1 cellular context compared by ENCODE assay signal in the genomic region with DNA sequence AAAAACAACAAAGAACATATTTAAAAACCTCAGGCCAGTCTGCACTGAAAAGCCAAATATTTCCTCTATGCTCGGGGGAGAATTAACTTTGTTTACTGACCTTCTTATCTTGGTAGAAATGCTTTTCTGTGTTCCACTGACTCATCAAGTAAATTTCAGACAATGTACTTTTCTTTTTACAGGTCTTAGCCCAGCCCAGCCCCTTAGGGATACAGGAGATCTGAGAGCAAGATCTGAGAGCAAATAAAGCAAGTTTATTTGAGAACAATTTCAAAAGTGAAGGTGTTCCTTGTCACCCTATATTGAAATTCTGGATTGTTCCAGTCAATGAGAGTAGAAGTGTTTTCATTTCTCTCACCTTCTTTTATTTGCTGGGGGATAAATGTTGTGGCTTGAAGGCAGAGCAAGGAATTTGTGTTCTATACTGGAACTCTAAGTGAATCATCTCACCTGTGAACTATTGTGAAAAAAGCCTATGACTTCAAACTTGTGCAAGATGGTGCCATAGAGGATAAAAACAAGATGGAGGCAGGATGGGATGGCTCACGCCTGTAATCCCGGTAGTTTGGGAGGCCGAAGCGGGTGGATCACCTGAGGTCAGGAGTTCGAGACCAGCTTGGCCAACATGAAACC.
TF ChIP-seq lines count a peak whose summit lies in the region.

No MANE protein-coding gene starts in this region.

TF ChIP-seq in A549, 52 proteins besides CTCF, POLR2A, EP300 and RAD21 (continued from another document):
- TF ChIP-seq, protein P1, sequence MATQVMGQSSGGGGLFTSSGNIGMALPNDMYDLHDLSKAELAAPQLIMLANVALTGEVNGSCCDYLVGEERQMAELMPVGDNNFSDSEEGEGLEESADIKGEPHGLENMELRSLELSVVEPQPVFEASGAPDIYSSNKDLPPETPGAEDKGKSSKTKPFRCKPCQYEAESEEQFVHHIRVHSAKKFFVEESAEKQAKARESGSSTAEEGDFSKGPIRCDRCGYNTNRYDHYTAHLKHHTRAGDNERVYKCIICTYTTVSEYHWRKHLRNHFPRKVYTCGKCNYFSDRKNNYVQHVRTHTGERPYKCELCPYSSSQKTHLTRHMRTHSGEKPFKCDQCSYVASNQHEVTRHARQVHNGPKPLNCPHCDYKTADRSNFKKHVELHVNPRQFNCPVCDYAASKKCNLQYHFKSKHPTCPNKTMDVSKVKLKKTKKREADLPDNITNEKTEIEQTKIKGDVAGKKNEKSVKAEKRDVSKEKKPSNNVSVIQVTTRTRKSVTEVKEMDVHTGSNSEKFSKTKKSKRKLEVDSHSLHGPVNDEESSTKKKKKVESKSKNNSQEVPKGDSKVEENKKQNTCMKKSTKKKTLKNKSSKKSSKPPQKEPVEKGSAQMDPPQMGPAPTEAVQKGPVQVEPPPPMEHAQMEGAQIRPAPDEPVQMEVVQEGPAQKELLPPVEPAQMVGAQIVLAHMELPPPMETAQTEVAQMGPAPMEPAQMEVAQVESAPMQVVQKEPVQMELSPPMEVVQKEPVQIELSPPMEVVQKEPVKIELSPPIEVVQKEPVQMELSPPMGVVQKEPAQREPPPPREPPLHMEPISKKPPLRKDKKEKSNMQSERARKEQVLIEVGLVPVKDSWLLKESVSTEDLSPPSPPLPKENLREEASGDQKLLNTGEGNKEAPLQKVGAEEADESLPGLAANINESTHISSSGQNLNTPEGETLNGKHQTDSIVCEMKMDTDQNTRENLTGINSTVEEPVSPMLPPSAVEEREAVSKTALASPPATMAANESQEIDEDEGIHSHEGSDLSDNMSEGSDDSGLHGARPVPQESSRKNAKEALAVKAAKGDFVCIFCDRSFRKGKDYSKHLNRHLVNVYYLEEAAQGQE (IDR thresholded peaks at IDR 0.05) = no peak
- TF ChIP-seq ZFP36 (IDR thresholded peaks at IDR 0.05; ENCODE audit: borderline replicate concordance, partially characterized antibody) (no peak), TFCP2L1 (CRISPR knock-in tag; IDR thresholded peaks at IDR 0.05) (no peak), KDM5A (IDR thresholded peaks at IDR 0.05) (no peak), HDAC2 (IDR thresholded peaks at IDR 0.05) (no peak), SREBF2 (IDR thresholded peaks at IDR 0.05) (no peak), EHF (CRISPR knock-in tag; IDR thresholded peaks at IDR 0.05) (peak; percentile 96), PHF8 (IDR thresholded peaks at IDR 0.05; ENCODE audit: borderline replicate concordance, low read depth) (no peak), ESRRA (IDR thresholded peaks at IDR 0.05; ENCODE audit: borderline replicate concordance, low read length) (no peak), FOSL2 (IDR thresholded peaks at IDR 0.05) (peak; percentile 81), FOSL2 (CRISPR knock-in tag; IDR thresholded peaks at IDR 0.05) (peak; percentile 89), MAZ (IDR thresholded peaks at IDR 0.05; ENCODE audit: borderline replicate concordance, low read depth, low read length) (no peak), CEBPB (IDR thresholded peaks at IDR 0.05) (peak; percentile 74 to 75), JUNB (IDR thresholded peaks at IDR 0.05) (peak; percentile 86), NR3C1 (IDR thresholded peaks at IDR 0.05) (no peak), JUN (IDR thresholded peaks at IDR 0.05) (peak; percentile 77 to 89; a peak in 4 of 5 replicates), RFX5 (IDR thresholded peaks at IDR 0.05) (no peak), CBX2 (IDR thresholded peaks at IDR 0.05; ENCODE audit: borderline replicate concordance, low read depth) (no peak), BHLHE40 (IDR thresholded peaks at IDR 0.05; ENCODE audit: low read depth, low read length) (no peak), CHD4 (IDR thresholded peaks at IDR 0.05; ENCODE audit: borderline replicate concordance) (no peak), GATA3 (IDR thresholded peaks at IDR 0.05; ENCODE audit: borderline replicate concordance) (peak; percentile 99), HOXB5 (CRISPR knock-in tag; IDR thresholded peaks at IDR 0.05) (peak; percentile 92), TP53 (CRISPR knock-in tag; IDR thresholded peaks at IDR 0.05) (peak; percentile 68; the same call in 1 of the 2 replicates), POLR2AphosphoS2 (conservative IDR thresholded peaks at IDR 0.05; ENCODE audit: low read length) (no peak), NPAS2 (CRISPR knock-in tag; IDR thresholded peaks at IDR 0.05; ENCODE audit: borderline replicate concordance) (no peak), ZNF302 (CRISPR knock-in tag; IDR thresholded peaks at IDR 0.05) (peak; percentile 58; the same call in 1 of the 2 replicates)
- TF ChIP-seq, protein P2, sequence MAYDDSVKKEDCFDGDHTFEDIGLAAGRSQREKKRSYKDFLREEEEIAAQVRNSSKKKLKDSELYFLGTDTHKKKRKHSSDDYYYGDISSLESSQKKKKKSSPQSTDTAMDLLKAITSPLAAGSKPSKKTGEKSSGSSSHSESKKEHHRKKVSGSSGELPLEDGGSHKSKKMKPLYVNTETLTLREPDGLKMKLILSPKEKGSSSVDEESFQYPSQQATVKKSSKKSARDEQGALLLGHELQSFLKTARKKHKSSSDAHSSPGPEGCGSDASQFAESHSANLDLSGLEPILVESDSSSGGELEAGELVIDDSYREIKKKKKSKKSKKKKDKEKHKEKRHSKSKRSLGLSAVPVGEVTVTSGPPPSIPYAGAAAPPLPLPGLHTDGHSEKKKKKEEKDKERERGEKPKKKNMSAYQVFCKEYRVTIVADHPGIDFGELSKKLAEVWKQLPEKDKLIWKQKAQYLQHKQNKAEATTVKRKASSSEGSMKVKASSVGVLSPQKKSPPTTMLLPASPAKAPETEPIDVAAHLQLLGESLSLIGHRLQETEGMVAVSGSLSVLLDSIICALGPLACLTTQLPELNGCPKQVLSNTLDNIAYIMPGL (CRISPR knock-in tag; IDR thresholded peaks at IDR 0.05; ENCODE audit: borderline replicate concordance) = no peak
- TF ChIP-seq, protein P3, sequence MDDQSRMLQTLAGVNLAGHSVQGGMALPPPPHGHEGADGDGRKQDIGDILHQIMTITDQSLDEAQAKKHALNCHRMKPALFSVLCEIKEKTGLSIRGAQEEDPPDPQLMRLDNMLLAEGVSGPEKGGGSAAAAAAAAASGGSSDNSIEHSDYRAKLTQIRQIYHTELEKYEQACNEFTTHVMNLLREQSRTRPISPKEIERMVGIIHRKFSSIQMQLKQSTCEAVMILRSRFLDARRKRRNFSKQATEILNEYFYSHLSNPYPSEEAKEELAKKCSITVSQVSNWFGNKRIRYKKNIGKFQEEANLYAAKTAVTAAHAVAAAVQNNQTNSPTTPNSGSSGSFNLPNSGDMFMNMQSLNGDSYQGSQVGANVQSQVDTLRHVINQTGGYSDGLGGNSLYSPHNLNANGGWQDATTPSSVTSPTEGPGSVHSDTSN (IDR thresholded peaks at IDR 0.05) = peak; percentile 68; the same call in 1 of the 2 replicates
- TF ChIP-seq, protein P4, sequence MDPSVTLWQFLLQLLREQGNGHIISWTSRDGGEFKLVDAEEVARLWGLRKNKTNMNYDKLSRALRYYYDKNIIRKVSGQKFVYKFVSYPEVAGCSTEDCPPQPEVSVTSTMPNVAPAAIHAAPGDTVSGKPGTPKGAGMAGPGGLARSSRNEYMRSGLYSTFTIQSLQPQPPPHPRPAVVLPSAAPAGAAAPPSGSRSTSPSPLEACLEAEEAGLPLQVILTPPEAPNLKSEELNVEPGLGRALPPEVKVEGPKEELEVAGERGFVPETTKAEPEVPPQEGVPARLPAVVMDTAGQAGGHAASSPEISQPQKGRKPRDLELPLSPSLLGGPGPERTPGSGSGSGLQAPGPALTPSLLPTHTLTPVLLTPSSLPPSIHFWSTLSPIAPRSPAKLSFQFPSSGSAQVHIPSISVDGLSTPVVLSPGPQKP (IDR thresholded peaks at IDR 0.05; ENCODE audit: low read depth, low read length) = no peak
- TF ChIP-seq, protein P5, sequence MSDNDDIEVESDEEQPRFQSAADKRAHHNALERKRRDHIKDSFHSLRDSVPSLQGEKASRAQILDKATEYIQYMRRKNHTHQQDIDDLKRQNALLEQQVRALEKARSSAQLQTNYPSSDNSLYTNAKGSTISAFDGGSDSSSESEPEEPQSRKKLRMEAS (IDR thresholded peaks at IDR 0.05) = peak; percentile 75; the same call in 1 of the 2 replicates
- TF ChIP-seq, protein P6, sequence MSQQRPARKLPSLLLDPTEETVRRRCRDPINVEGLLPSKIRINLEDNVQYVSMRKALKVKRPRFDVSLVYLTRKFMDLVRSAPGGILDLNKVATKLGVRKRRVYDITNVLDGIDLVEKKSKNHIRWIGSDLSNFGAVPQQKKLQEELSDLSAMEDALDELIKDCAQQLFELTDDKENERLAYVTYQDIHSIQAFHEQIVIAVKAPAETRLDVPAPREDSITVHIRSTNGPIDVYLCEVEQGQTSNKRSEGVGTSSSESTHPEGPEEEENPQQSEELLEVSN (IDR thresholded peaks at IDR 0.05; ENCODE audit: borderline replicate concordance, low read depth) = no peak
- TF ChIP-seq, protein P7, sequence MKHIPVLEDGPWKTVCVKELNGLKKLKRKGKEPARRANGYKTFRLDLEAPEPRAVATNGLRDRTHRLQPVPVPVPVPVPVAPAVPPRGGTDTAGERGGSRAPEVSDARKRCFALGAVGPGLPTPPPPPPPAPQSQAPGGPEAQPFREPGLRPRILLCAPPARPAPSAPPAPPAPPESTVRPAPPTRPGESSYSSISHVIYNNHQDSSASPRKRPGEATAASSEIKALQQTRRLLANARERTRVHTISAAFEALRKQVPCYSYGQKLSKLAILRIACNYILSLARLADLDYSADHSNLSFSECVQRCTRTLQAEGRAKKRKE (CRISPR knock-in tag; IDR thresholded peaks at IDR 0.05; ENCODE audit: low read depth) = peak; percentile 63; the same call in 1 of the 2 replicates
